Comparison of ENCODE assay signal across 26 cellular contexts in the genomic region with DNA sequence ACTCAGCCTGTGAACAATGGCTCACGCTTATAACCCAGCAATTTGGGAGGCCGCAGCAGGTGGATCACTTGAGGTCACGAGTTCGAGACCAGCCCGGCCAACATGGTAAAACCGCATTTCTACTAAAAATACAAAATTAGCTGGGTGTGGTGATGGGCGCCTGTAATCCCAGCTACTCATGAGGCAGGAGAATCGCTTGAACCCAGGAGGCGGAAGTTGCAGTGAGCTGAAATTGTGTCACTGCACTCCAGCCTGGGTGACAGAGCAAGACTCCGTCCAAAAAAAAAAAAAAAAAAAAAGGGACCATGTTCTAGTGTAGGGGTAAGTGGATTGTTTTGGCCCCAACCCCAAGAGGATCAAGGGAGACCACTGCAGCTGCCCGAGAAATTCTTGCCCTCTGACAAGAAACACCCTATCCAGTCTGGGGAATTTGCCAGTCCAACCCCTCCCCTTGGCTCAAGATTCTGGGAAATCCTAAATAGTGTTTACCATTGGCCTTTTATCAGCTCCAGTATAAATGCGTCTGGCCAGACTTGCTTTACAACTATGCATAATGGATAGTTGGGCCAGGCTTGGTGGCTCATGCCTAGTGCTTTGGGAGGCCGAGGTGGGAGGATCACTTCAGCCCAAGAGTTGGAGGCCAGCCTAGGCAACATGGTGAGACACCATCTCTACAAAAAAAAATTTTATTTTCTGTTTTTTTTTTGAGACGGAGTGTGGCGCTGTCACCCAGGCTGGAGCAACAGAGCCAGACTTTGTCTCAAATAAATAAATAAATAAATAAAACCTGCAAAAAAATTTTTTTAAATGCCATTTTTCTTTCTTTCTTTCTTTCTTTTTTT. TPM values are rescaled to one million over a fixed set of nuclear protein-coding genes. Genes with fewer than 3 reads are reported as not detected.
DNase-seq lines count a peak whose midpoint lies in the region; ATAC-seq, FAIRE-seq and TF ChIP-seq lines count a peak whose summit lies in the region.
"Had no signal": no experiment of that assay in that cellular context is flagged by ENCODE, and none has a peak within 500 bp of the region (broad histone marks: within the 10 kb centered on the region; RNA-seq: fewer than 3 reads in every experiment).

No MANE protein-coding gene starts in this region.

- ATAC-seq in T-cell (replicated peaks in 1 of 4) = no peak
- ATAC-seq: psoas muscle had no signal

- no peaks in the 10 kb centered on the region; the same call in 1 of the 2 replicates for H3K36me3 ChIP-seq in SJCRH30
- H3K36me3 ChIP-seq in small intestine (ENCODE audit: control insufficient read depth in 2 of 2, insufficient read depth in 2 of 2, low read length in 2 of 2) = no peaks in the 10 kb centered on the region
- H3K36me3 ChIP-seq: vagina had no signal

- WGBS in small intestine, 3 donors = 59 to 75% (median 67%) methylated on average over 15 of the region's 15 CpGs

- FAIRE-seq in small intestine (lab: Jason Lieb, UNC) = no peak

- POLR2A ChIA-PET in T-cell (lab: Charles Lee) = no interaction called here

- no peaks in the 10 kb centered on the region for H3K9me3 Mint-ChIP-seq in T-cell
- H3K9me3 Mint-ChIP-seq: activated CD4-positive, alpha-beta T cell treated with anti-CD3 and anti-CD28 coated beads, Interleukin-2, amount 10 ng/mL, durations not matched to agents 7 days and 5 days; CD4-positive, alpha-beta memory T cell; nephron progenitor cell had no signal

- H3K4me3 Mint-ChIP-seq in T-cell = no peak overlapping the region
- H3K4me3 Mint-ChIP-seq: activated CD4-positive, alpha-beta T cell treated with anti-CD3 and anti-CD28 coated beads, Interleukin-2, amount 10 ng/mL, durations not matched to agents 7 days and 5 days; CD4-positive, alpha-beta memory T cell; nephron progenitor cell had no signal

- no peak for TF ChIP-seq CTCF in fibroblast of mammary gland (conservative IDR thresholded peaks at IDR 0.05; ENCODE audit: control insufficient read depth, insufficient read depth, low read depth, low read length)

- DNase-seq in HCEC 1CT (peak; percentile 4), SJCRH30 (peak; percentile 53 to 57), fibroblast of mammary gland (ENCODE audit: low read depth) (peak; percentile 19), myocyte (ENCODE audit: low read depth) (peak; percentile 76), T-cell (no peak), NCI-H1417 treated with DMSO at 0.1 percent for 48 hours (lab: John Stamatoyannopoulos, UW) (no peak), small intestine (no peak), DMS153 treated with DMSO at 0.1 percent for 48 hours (lab: John Stamatoyannopoulos, UW; ENCODE audit: unreplicated experiment) (no peak)
- DNase-seq: activated CD4-positive, alpha-beta T cell treated with anti-CD3 and anti-CD28 coated beads, Interleukin-2, amount 10 ng/mL, durations not matched to agents 7 days and 5 days; CD4-positive, alpha-beta memory T cell; DND-41; dorsolateral prefrontal cortex; erythroblast; islet precursor cell; KBM-7; NCI-H1092 treated with DMSO at 0.1 percent for 48 hours; NCI-H524 treated with DMSO at 0.1 percent for 48 hours; nephron progenitor cell; psoas muscle; Right ventricle myocardium superior; stimulated activated CD4-positive, alpha-beta T cell treated with anti-CD3 and anti-CD28 coated beads, Interleukin-4, amount 100 ng/mL, for 4 hours; substantia nigra had no signal

- peaks cover 0 to 2% of the 10 kb centered on the region in 2 donors for H3K27me3 Mint-ChIP-seq in T-cell
- H3K27me3 Mint-ChIP-seq: activated CD4-positive, alpha-beta T cell treated with anti-CD3 and anti-CD28 coated beads, Interleukin-2, amount 10 ng/mL, durations not matched to agents 7 days and 5 days; CD4-positive, alpha-beta memory T cell had no signal

- peaks cover 6 to 12% (median 9%) of the 10 kb centered on the region in 3 donors for H3K4me1 Mint-ChIP-seq in T-cell

- no peaks in the 10 kb centered on the region for H3K36me3 Mint-ChIP-seq in T-cell
- H3K36me3 Mint-ChIP-seq: CD4-positive, alpha-beta memory T cell had no signal

- CTCF ChIA-PET in T-cell (lab: Charles Lee) = no interaction called here

- no peak overlapping the region for H3K27ac Mint-ChIP-seq in T-cell
- H3K27ac Mint-ChIP-seq: activated CD4-positive, alpha-beta T cell treated with anti-CD3 and anti-CD28 coated beads, Interleukin-2, amount 10 ng/mL, durations not matched to agents 7 days and 5 days; CD4-positive, alpha-beta memory T cell; nephron progenitor cell had no signal

- H3K4me1 ChIP-seq in SJCRH30 = peaks cover 7% of the 10 kb centered on the region; the same call in 1 of the 2 replicates
- peaks cover 0 to 2% of the 10 kb centered on the region in 2 donors for H3K4me1 ChIP-seq in small intestine (ENCODE audit: control insufficient read depth in 2 of 2, insufficient read depth in 1 of 2, low read depth in 1 of 2, low read length in 1 of 2)

- H3K9me3 ChIP-seq in SJCRH30 (replicated peaks) = no peaks in the 10 kb centered on the region
- no peaks in the 10 kb centered on the region for H3K9me3 ChIP-seq in small intestine (ENCODE audit: control insufficient read depth, low read depth)
- H3K9me3 ChIP-seq: psoas muscle, vagina had no signal

- H3K27me3 ChIP-seq in SJCRH30 (no peaks in the 10 kb centered on the region), small intestine (ENCODE audit: control insufficient read depth in 2 of 2, insufficient read depth in 2 of 2, low read length in 2 of 2) (no peaks in the 10 kb centered on the region)
- H3K27me3 ChIP-seq: dorsolateral prefrontal cortex, hepatocyte, vagina had no signal

- H3K4me3 ChIP-seq in SJCRH30 (no peak overlapping the region), fibroblast of mammary gland (ENCODE audit: control insufficient read depth, low read depth, low read length) (no peak overlapping the region), small intestine (ENCODE audit: low read depth in 1 of 2, low read length in 2 of 2) (no peak overlapping the region)
- H3K4me3 ChIP-seq: dorsolateral prefrontal cortex, hepatocyte, psoas muscle, vagina had no signal

- H3K27ac ChIP-seq in SJCRH30 (no peak overlapping the region), small intestine (ENCODE audit: low read depth in 1 of 2, low read length in 1 of 2) (no peak overlapping the region)
- H3K27ac ChIP-seq: hepatocyte, vagina had no signal

RNA-seq across cellular contexts. Expression of gene DHDH, which starts 5.1 kb away (rescaled TPM):
- not detected in 2 replicates for total RNA-seq in SJCRH30 (2014; rRNA removed; shearing (Covaris generic))
- total RNA-seq in myocyte (0.32 TPM in 1 of 2 replicates, not detected in the other), T-cell (1 to 10 TPM in 4 of 5 donors, under 1 TPM in 1; 0.93 to 1.7 (median 1.2) TPM)
- polyA plus RNA-seq in myocyte (2012) = 0.26 TPM
- polyA plus RNA-seq in small intestine = 10 to 100 TPM in 2 of 3 donors, 1 to 10 TPM in 1; 2.9 to 36.2 (median 19.7) TPM
- total RNA-seq: cardiac septum; Right ventricle myocardium superior; T-helper 1 cell treated with Interleukin-12 subunit alpha and Interleukin-12 subunit beta and Interleukin-4 antibody, amounts not matched to agents 30 ng/mL and 1 ng/mL, for 36 hours; vagina had no signal

RNA-seq across cellular contexts. Expression of gene BAX, which starts 26.3 kb away (rescaled TPM):
- total RNA-seq in SJCRH30 (2014; rRNA removed; shearing (Covaris generic)) = 49.1 and 56.9 TPM in 2 replicates
- 59.7 and 78.0 TPM in 2 replicates for total RNA-seq in myocyte
- 294 TPM for polyA plus RNA-seq in myocyte (2012)
- 100 to 1,000 TPM in 3 of 5 donors, 10 to 100 TPM in 2; 76.6 to 201 (median 183) TPM for total RNA-seq in T-cell
- 100 to 1,000 TPM; 153 to 199 (median 170) TPM for polyA plus RNA-seq in small intestine

RNA-seq across cellular contexts. Expression of gene NUCB1, which starts 28.3 kb away (rescaled TPM):
- 91.2 and 97.1 TPM in 2 replicates for total RNA-seq in SJCRH30 (2014; rRNA removed; shearing (Covaris generic))
- total RNA-seq in myocyte (178 and 199 TPM in 2 replicates), T-cell (100 to 1,000 TPM; 122 to 177 (median 165) TPM)
- 240 TPM for polyA plus RNA-seq in myocyte (2012)
- 100 to 1,000 TPM; 102 to 359 (median 178) TPM for polyA plus RNA-seq in small intestine

RNA-seq across cellular contexts. Expression of gene TULP2, which starts 29.8 kb away (rescaled TPM):
- total RNA-seq in SJCRH30 (2014; rRNA removed; shearing (Covaris generic)) = not detected in 2 replicates
- total RNA-seq in myocyte (not detected in 2 replicates), T-cell (under 1 TPM in 1 of 5 donors, not detected in 4; 0.26 TPM)
- not detected for polyA plus RNA-seq in myocyte (2012)
- under 1 TPM in 1 of 3 donors, not detected in 2; 0.10 TPM for polyA plus RNA-seq in small intestine
- total RNA-seq: activated CD4-positive, alpha-beta T cell treated with anti-CD3 and anti-CD28 coated beads, Interleukin-2, amount 10 ng/mL, durations not matched to agents 7 days and 5 days; CD4-positive, alpha-beta memory T cell; hepatocyte; Right ventricle myocardium superior; T-helper 1 cell treated with Interleukin-12 subunit alpha and Interleukin-12 subunit beta and Interleukin-4 antibody, amounts not matched to agents 30 ng/mL and 1 ng/mL, for 36 hours; vagina had no signal
- polyA plus RNA-seq: CD4-positive, alpha-beta memory T cell; hepatocyte had no signal

RNA-seq across cellular contexts. Expression of gene FTL, which starts 36.7 kb away (rescaled TPM):
- total RNA-seq in SJCRH30 (2014; rRNA removed; shearing (Covaris generic)) = 1,133 and 1,259 TPM in 2 replicates
- total RNA-seq in myocyte (1,692 and 1,792 TPM in 2 replicates), T-cell (1,000 to 10,000 TPM in 2 of 5 donors, 100 to 1,000 TPM in 3; 594 to 1,085 (median 906) TPM)
- polyA plus RNA-seq in myocyte (2012) = 5,857 TPM
- polyA plus RNA-seq in small intestine = 1,000 to 10,000 TPM; 4,142 to 9,227 (median 7,309) TPM

Comparison
In these comparisons a context has a peak if more than half of its experiments do, and no peak if none do; other contexts are left out.
1. DNase-seq: peak in HCEC 1CT (single experiment), SJCRH30 (2 of 2), fibroblast of mammary gland (single experiment) and myocyte (single experiment); none in T-cell (0 of 34), NCI-H1417 treated with DMSO at 0.1 percent for 48 hours (single experiment), small intestine (single experiment) and DMS153 treated with DMSO at 0.1 percent for 48 hours (single experiment).